15 cellular contexts compared by ENCODE assay signal in genomic region chr5:14807471-14807870, GRCh38.
DNase-seq lines count a peak whose midpoint lies in the region; ATAC-seq and TF ChIP-seq lines count a peak whose summit lies in the region.
"Had no signal": no experiment of that assay in that cellular context is flagged by ENCODE, and none has a peak within 500 bp of the region (broad histone marks: within the 10 kb centered on the region; RNA-seq: fewer than 3 reads in every experiment).

No MANE protein-coding gene starts in this region.

- no peak for DNase-seq in CD4-positive, alpha-beta T cell
- DNase-seq in T-helper 17 cell (no peak), left colon (no peak), upper lobe of right lung (no peak), Calu3 (no peak)
- DNase-seq in stimulated activated CD4-positive, alpha-beta T cell treated with anti-CD3 and anti-CD28 coated beads, Interleukin-4, amount 100 ng/mL, for 4 hours: no peak
- DNase-seq: NCI-H1436 treated with DMSO at 0.1 percent for 48 hours, NCI-H2081, NCI-H69, PC-9, SK-N-SH had no signal

- peaks cover 33% of the 10 kb centered on the region for H3K36me3 Mint-ChIP-seq in CD4-positive, alpha-beta T cell (ENCODE audit: low read depth)
- H3K36me3 Mint-ChIP-seq in T-helper 17 cell (ENCODE audit: low read depth) (no peaks in the 10 kb centered on the region), Calu3 (ENCODE audit: insufficient read depth, unreplicated experiment) (peaks cover 8% of the 10 kb centered on the region)

- POLR2A ChIA-PET in CD4-positive, alpha-beta T cell (lab: Charles Lee): no interaction called here

- H3K4me1 Mint-ChIP-seq in CD4-positive, alpha-beta T cell (ENCODE audit: low read depth): peaks cover 67% of the 10 kb centered on the region
- H3K4me1 Mint-ChIP-seq in T-helper 17 cell: peaks cover 40% of the 10 kb centered on the region
- H3K4me1 Mint-ChIP-seq in Calu3 (ENCODE audit: low read depth, unreplicated experiment): peaks cover 33% of the 10 kb centered on the region

- CTCF ChIA-PET in CD4-positive, alpha-beta T cell (lab: Charles Lee): interaction anchor here (0.6 to 0.9 kb wide), 3 partner anchors 16 to 211 kb away, joined by 3 to 4 read pairs (median 3); no protein-coding TSS in a partner anchor
- CTCF ChIA-PET in Calu3 (lab: Charles Lee): no interaction called here

- H3K27ac ChIP-seq in C4-2B (peak overlapping the region; percentile 19; the same call in 1 of the 2 replicates), upper lobe of right lung (no peak overlapping the region)
- H3K27ac ChIP-seq in CD4-positive, alpha-beta T cell (ENCODE audit: low read depth, low read length): no peak overlapping the region
- H3K27ac ChIP-seq: BLaER1, PC-9 had no signal

- no peaks in the 10 kb centered on the region for H3K36me3 ChIP-seq in upper lobe of right lung

- peaks cover 11% of the 10 kb centered on the region for H3K4me1 ChIP-seq in upper lobe of right lung

- TF ChIP-seq CTCF in C4-2B (conservative IDR thresholded peaks at IDR 0.05) (no peak), upper lobe of right lung (IDR thresholded peaks at IDR 0.05) (no peak), Calu3 (IDR thresholded peaks at IDR 0.05; ENCODE audit: unreplicated experiment) (no peak)
- TF ChIP-seq CTCF in CD4-positive, alpha-beta T cell (IDR thresholded peaks at IDR 0.05): no peak

- intact Hi-C loops in CD4-positive, alpha-beta T cell (cut with DNase I, micrococcal nuclease): no loop called here
- intact Hi-C loops in left colon (cut with DNase I, micrococcal nuclease) (no loop called here), upper lobe of right lung (cut with DNase I) (no loop called here), Calu3 (cut with micrococcal nuclease; ENCODE audit: unreplicated experiment) (no loop called here)

- no peaks in the 10 kb centered on the region for H3K27me3 ChIP-seq in CD4-positive, alpha-beta T cell (ENCODE audit: control insufficient read depth, insufficient read depth, low read length)
- H3K27me3 ChIP-seq in upper lobe of right lung: no peaks in the 10 kb centered on the region
- H3K27me3 ChIP-seq: BLaER1 had no signal

- ATAC-seq in CD4-positive, alpha-beta T cell (ENCODE audit: poor library complexity): no peak
- ATAC-seq in T-helper 17 cell (no peak), left colon (peak; percentile 15), upper lobe of right lung (no peak), GM18870 (IDR thresholded peaks at IDR 0.05; ENCODE audit: unreplicated experiment) (no peak)
- ATAC-seq: HCT116 had no signal

- no TSS peak for BruUV-seq in Calu3 (replicated peaks; lab: Mats Ljungman, UMichigan)

- peak overlapping the region; percentile 24 for H3K27ac Mint-ChIP-seq in CD4-positive, alpha-beta T cell
- peak overlapping the region; percentile 75 for H3K27ac Mint-ChIP-seq in T-helper 17 cell
- H3K27ac Mint-ChIP-seq in Calu3 (ENCODE audit: unreplicated experiment): no peak overlapping the region

- no peak overlapping the region for H3K4me3 ChIP-seq in upper lobe of right lung
- H3K4me3 ChIP-seq: BLaER1, PC-9 had no signal

- H3K9me3 ChIP-seq in CD4-positive, alpha-beta T cell (ENCODE audit: control insufficient read depth, low read length): no peaks in the 10 kb centered on the region
- H3K9me3 ChIP-seq in T-helper 17 cell (ENCODE audit: control insufficient read depth, low read length, poor library complexity, severe bottlenecking) (no peaks in the 10 kb centered on the region), upper lobe of right lung (no peaks in the 10 kb centered on the region)
- H3K9me3 ChIP-seq: BLaER1, SK-N-SH had no signal

- H3K27me3 Mint-ChIP-seq in CD4-positive, alpha-beta T cell: no peaks in the 10 kb centered on the region
- H3K27me3 Mint-ChIP-seq in T-helper 17 cell: no peaks in the 10 kb centered on the region
- H3K27me3 Mint-ChIP-seq in Calu3 (ENCODE audit: unreplicated experiment): no peaks in the 10 kb centered on the region

- H3K9me3 Mint-ChIP-seq in CD4-positive, alpha-beta T cell: no peaks in the 10 kb centered on the region
- H3K9me3 Mint-ChIP-seq in Calu3 (ENCODE audit: low read depth, unreplicated experiment): peaks cover 2% of the 10 kb centered on the region

- H3K4me3 Mint-ChIP-seq in CD4-positive, alpha-beta T cell: no peak overlapping the region
- H3K4me3 Mint-ChIP-seq in T-helper 17 cell: no peak overlapping the region
- H3K4me3 Mint-ChIP-seq in Calu3 (ENCODE audit: low read depth, unreplicated experiment): no peak overlapping the region
